In genomic region chr5:45081082-45081481, GRCh38 we compare ENCODE assay signal across 27 cellular contexts.
"Had no signal": no experiment of that assay in that cellular context is flagged by ENCODE, and none has a peak within 500 bp of the region (broad histone marks: within the 10 kb centered on the region; RNA-seq: fewer than 3 reads in every experiment).

No MANE protein-coding gene starts in this region.

- H3K4me1 ChIP-seq: stomach, suprapubic skin, testis, thyroid gland, tibial artery, tibial nerve, transverse colon, upper lobe of left lung, upper lobe of right lung, uterus, vagina had no signal

- FAIRE-seq: urothelium cell line had no signal

- DNase-seq: stimulated activated CD4-positive, alpha-beta T cell treated with anti-CD3 and anti-CD28 coated beads, Interleukin-2, amount 100 ng/mL, for 48 hours; stimulated activated CD4-positive, alpha-beta T cell treated with anti-CD3 and anti-CD28 coated beads, Interleukin-4, amount 100 ng/mL, for 1 hour; stimulated activated CD4-positive, alpha-beta T cell treated with anti-CD3 and anti-CD28 coated beads, Interleukin-4, amount 100 ng/mL, for 24 hours; stimulated activated CD4-positive, alpha-beta T cell treated with anti-CD3 and anti-CD28 coated beads, Interleukin-4, amount 100 ng/mL, for 4 hours; stimulated activated CD8-positive, alpha-beta memory T cell treated with anti-CD3 and anti-CD28 coated beads, Interleukin-4, amount 100 ng/mL, for 48 hours; stimulated activated naive B cell treated with anti-CD40 and anti-IgM and Interleukin-4, amounts not matched to agents 10 μg/mL and 1 μg/mL and 100 μg/mL, for 72 hours; stimulated activated naive CD4-positive, alpha-beta T cell; stimulated activated naive CD4-positive, alpha-beta T cell treated with Interleukin-2 at 50 U/mL for 16 hours; stimulated activated naive CD8-positive, alpha-beta T cell treated with anti-CD3 and anti-CD28 coated beads, Interleukin-15, amount 100 ng/mL, for 72 hours; stimulated activated naive CD8-positive, alpha-beta T cell treated with anti-CD3 and anti-CD28 coated beads, Interleukin-15, Interleukin-2, amounts not matched to agents 100 U/mL and 50 U/mL, for 24 hours; stomach; substantia nigra; testis; thyroid gland; tibial artery; transverse colon; trophoblast cell; upper lobe of left lung; upper lobe of right lung; uterus had no signal

- H3K9me3 ChIP-seq: suprapubic skin, testis, thoracic aorta, thyroid gland, tibial artery, tibial nerve, transverse colon, upper lobe of left lung, upper lobe of right lung, uterus, vagina had no signal

- H3K36me3 ChIP-seq: stomach, suprapubic skin, thoracic aorta, thyroid gland, tibial artery, tibial nerve, transverse colon, upper lobe of left lung, upper lobe of right lung, uterus, vagina had no signal

- ATAC-seq: stimulated activated effector memory CD8-positive, alpha-beta T cell treated with anti-CD3 and anti-CD28 coated beads, Interleukin-12 subunit alpha, Interleukin-12 subunit beta, amount 100 ng/mL, for 72 hours; stimulated activated memory B cell treated with anti-CD40 and anti-IgM and Interleukin-4, amounts not matched to agents 10 μg/mL and 1 μg/mL and 100 μg/mL, for 72 hours; stimulated activated naive B cell treated with anti-CD40 and anti-IgM and Interleukin-4, amounts not matched to agents 10 μg/mL and 1 μg/mL and 100 μg/mL, for 72 hours; stimulated activated naive CD8-positive, alpha-beta T cell treated with anti-CD3 and anti-CD28 coated beads, Interleukin-15, amount 100 ng/mL, for 72 hours; stimulated activated naive CD8-positive, alpha-beta T cell treated with anti-CD3 and anti-CD28 coated beads, Interleukin-15, Interleukin-2, amounts not matched to agents 100 U/mL and 50 U/mL, for 24 hours; upper lobe of right lung had no signal

- H3K4me3 ChIP-seq: stomach, suprapubic skin, testis, thoracic aorta, thyroid gland, tibial artery, tibial nerve, transverse colon, upper lobe of left lung, upper lobe of right lung, uterus, vagina had no signal
